1 cellular context compared by ENCODE assay signal in the genomic region with DNA sequence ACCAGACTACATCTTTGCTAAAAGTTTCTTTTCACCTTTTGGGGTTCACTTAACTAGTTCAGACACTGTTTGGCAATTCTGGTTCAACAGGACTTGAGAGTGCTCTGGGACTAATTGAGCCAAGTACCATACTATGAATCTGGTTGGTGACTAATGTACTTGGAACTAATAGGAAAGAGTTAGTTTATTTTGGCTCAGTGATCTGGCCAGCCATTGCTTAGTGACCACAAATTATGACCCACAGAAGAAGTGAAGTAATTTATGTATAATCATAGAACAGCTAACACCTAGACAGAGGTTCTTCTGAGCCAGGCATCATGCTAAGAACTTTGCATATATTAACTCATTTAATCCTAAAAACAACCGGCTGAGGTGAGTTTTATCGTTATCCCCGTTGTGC.
TF ChIP-seq lines count a peak whose summit lies in the region.

No MANE protein-coding gene starts in this region.

TF ChIP-seq in HepG2, 621 proteins besides CTCF, POLR2A, EP300 and RAD21:
- TF ChIP-seq ZNF766 (CRISPR knock-in tag; IDR thresholded peaks at IDR 0.05; ENCODE audit: borderline replicate concordance) (no peak), GATAD2A (CRISPR knock-in tag; IDR thresholded peaks at IDR 0.05) (no peak), PHF5A (CRISPR knock-in tag; IDR thresholded peaks at IDR 0.05; ENCODE audit: low read depth, unreplicated experiment) (no peak), ARNTL (CRISPR knock-in tag; IDR thresholded peaks at IDR 0.05) (no peak), HNRNPL (IDR thresholded peaks at IDR 0.05; ENCODE audit: low read depth, low read length) (no peak), ZNF205 (CRISPR knock-in tag; IDR thresholded peaks at IDR 0.05) (no peak), ZNF775 (CRISPR knock-in tag; IDR thresholded peaks at IDR 0.05; ENCODE audit: borderline replicate concordance) (no peak), HOXD1 (CRISPR knock-in tag; IDR thresholded peaks at IDR 0.05) (no peak), SOX5 (CRISPR knock-in tag; IDR thresholded peaks at IDR 0.05; ENCODE audit: borderline replicate concordance) (no peak), ZNF496 (CRISPR knock-in tag; IDR thresholded peaks at IDR 0.05; ENCODE audit: insufficient replicate concordance) (no peak), GATAD1 (CRISPR knock-in tag; IDR thresholded peaks at IDR 0.05) (no peak), ZNF138 (CRISPR knock-in tag; IDR thresholded peaks at IDR 0.05; ENCODE audit: low read depth) (no peak), ATF1 (CRISPR knock-in tag; IDR thresholded peaks at IDR 0.05) (no peak)
- TF ChIP-seq, protein P1, sequence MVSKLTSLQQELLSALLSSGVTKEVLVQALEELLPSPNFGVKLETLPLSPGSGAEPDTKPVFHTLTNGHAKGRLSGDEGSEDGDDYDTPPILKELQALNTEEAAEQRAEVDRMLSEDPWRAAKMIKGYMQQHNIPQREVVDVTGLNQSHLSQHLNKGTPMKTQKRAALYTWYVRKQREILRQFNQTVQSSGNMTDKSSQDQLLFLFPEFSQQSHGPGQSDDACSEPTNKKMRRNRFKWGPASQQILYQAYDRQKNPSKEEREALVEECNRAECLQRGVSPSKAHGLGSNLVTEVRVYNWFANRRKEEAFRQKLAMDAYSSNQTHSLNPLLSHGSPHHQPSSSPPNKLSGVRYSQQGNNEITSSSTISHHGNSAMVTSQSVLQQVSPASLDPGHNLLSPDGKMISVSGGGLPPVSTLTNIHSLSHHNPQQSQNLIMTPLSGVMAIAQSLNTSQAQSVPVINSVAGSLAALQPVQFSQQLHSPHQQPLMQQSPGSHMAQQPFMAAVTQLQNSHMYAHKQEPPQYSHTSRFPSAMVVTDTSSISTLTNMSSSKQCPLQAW (CRISPR knock-in tag; IDR thresholded peaks at IDR 0.05), result no peak
- TF ChIP-seq, protein P2, sequence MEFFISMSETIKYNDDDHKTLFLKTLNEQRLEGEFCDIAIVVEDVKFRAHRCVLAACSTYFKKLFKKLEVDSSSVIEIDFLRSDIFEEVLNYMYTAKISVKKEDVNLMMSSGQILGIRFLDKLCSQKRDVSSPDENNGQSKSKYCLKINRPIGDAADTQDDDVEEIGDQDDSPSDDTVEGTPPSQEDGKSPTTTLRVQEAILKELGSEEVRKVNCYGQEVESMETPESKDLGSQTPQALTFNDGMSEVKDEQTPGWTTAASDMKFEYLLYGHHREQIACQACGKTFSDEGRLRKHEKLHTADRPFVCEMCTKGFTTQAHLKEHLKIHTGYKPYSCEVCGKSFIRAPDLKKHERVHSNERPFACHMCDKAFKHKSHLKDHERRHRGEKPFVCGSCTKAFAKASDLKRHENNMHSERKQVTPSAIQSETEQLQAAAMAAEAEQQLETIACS (CRISPR knock-in tag; IDR thresholded peaks at IDR 0.05), result no peak
- TF ChIP-seq, protein P3, sequence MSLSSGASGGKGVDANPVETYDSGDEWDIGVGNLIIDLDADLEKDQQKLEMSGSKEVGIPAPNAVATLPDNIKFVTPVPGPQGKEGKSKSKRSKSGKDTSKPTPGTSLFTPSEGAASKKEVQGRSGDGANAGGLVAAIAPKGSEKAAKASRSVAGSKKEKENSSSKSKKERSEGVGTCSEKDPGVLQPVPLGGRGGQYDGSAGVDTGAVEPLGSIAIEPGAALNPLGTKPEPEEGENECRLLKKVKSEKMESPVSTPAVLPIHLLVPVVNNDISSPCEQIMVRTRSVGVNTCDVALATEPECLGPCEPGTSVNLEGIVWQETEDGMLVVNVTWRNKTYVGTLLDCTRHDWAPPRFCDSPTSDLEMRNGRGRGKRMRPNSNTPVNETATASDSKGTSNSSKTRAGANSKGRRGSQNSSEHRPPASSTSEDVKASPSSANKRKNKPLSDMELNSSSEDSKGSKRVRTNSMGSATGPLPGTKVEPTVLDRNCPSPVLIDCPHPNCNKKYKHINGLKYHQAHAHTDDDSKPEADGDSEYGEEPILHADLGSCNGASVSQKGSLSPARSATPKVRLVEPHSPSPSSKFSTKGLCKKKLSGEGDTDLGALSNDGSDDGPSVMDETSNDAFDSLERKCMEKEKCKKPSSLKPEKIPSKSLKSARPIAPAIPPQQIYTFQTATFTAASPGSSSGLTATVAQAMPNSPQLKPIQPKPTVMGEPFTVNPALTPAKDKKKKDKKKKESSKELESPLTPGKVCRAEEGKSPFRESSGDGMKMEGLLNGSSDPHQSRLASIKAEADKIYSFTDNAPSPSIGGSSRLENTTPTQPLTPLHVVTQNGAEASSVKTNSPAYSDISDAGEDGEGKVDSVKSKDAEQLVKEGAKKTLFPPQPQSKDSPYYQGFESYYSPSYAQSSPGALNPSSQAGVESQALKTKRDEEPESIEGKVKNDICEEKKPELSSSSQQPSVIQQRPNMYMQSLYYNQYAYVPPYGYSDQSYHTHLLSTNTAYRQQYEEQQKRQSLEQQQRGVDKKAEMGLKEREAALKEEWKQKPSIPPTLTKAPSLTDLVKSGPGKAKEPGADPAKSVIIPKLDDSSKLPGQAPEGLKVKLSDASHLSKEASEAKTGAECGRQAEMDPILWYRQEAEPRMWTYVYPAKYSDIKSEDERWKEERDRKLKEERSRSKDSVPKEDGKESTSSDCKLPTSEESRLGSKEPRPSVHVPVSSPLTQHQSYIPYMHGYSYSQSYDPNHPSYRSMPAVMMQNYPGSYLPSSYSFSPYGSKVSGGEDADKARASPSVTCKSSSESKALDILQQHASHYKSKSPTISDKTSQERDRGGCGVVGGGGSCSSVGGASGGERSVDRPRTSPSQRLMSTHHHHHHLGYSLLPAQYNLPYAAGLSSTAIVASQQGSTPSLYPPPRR (CRISPR knock-in tag; IDR thresholded peaks at IDR 0.05; ENCODE audit: borderline replicate concordance), result no peak
- TF ChIP-seq, protein P4, sequence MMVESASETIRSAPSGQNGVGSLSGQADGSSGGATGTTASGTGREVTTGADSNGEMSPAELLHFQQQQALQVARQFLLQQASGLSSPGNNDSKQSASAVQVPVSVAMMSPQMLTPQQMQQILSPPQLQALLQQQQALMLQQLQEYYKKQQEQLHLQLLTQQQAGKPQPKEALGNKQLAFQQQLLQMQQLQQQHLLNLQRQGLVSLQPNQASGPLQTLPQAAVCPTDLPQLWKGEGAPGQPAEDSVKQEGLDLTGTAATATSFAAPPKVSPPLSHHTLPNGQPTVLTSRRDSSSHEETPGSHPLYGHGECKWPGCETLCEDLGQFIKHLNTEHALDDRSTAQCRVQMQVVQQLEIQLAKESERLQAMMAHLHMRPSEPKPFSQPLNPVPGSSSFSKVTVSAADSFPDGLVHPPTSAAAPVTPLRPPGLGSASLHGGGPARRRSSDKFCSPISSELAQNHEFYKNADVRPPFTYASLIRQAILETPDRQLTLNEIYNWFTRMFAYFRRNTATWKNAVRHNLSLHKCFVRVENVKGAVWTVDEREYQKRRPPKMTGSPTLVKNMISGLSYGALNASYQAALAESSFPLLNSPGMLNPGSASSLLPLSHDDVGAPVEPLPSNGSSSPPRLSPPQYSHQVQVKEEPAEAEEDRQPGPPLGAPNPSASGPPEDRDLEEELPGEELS (CRISPR knock-in tag; IDR thresholded peaks at IDR 0.05), result no peak
- TF ChIP-seq, protein P5, sequence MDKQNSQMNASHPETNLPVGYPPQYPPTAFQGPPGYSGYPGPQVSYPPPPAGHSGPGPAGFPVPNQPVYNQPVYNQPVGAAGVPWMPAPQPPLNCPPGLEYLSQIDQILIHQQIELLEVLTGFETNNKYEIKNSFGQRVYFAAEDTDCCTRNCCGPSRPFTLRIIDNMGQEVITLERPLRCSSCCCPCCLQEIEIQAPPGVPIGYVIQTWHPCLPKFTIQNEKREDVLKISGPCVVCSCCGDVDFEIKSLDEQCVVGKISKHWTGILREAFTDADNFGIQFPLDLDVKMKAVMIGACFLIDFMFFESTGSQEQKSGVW (CRISPR knock-in tag; IDR thresholded peaks at IDR 0.05; ENCODE audit: borderline replicate concordance), result no peak
TF ChIP-seq in HepG2: peak in this region for 0.
